8 cellular contexts compared by ENCODE assay signal in the genomic region with DNA sequence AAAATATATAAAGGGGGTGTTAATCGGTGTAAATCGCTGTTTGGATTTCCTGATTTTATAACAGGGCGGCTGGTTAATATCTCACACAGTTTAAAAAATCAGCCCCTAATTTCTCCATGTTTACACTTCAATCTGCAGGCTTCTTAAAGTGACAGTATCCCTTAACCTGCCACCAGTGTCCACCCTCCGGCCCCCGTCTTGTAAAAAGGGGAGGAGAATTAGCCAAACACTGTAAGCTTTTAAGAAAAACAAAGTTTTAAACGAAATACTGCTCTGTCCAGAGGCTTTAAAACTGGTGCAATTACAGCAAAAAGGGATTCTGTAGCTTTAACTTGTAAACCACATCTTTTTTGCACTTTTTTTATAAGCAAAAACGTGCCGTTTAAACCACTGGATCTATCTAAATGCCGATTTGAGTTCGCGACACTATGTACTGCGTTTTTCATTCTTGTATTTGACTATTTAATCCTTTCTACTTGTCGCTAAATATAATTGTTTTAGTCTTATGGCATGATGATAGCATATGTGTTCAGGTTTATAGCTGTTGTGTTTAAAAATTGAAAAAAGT. TPM values are rescaled to one million over a fixed set of nuclear protein-coding genes. Genes with fewer than 3 reads are reported as not detected.
DNase-seq lines count a peak whose midpoint lies in the region; ATAC-seq and TF ChIP-seq lines count a peak whose summit lies in the region.

No MANE protein-coding gene starts in this region.

- peaks cover 33% of the 10 kb centered on the region for H3K4me1 Mint-ChIP-seq in mesothelial cell of epicardium

- peak overlapping the region; percentile 89 for H3K27ac ChIP-seq in HUES64 (ENCODE audit: low read depth, low read length)

- WGBS in HUES64, result 6% methylated on average over 10 of the region's 13 CpGs

- peaks cover 30% of the 10 kb centered on the region for H3K4me1 ChIP-seq in HUES64 (ENCODE audit: insufficient read depth, low read length)

- H3K9me3 ChIP-seq in HUES64 (ENCODE audit: insufficient read depth, low read depth, low read length), result no peaks in the 10 kb centered on the region

- DNase-seq in AG08395 (ENCODE audit: low spot score) (peak; percentile 44), cerebellar cortex (ENCODE audit: low spot score) (peak; percentile 49), mesothelial cell of epicardium (ENCODE audit: low spot score in 2 of 2, unreplicated experiment in 2 of 2) (no peak), NOMO-1 treated with DMSO at 0.1 percent for 48 hours (lab: John Stamatoyannopoulos, UW; ENCODE audit: unreplicated experiment) (no peak)

- no peak for ATAC-seq in HG03442 (IDR thresholded peaks at IDR 0.05; ENCODE audit: unreplicated experiment)
- ATAC-seq in GM21515 (IDR thresholded peaks at IDR 0.05; ENCODE audit: unreplicated experiment), result no peak
- ATAC-seq in HG02678 (IDR thresholded peaks at IDR 0.05; ENCODE audit: unreplicated experiment), result no peak

- H3K27me3 ChIP-seq in HUES64 (ENCODE audit: insufficient read depth, low read length), result no peaks in the 10 kb centered on the region

- peaks cover 39% of the 10 kb centered on the region for H3K36me3 Mint-ChIP-seq in mesothelial cell of epicardium

- no peak for TF ChIP-seq CTCF in mesothelial cell of epicardium (IDR thresholded peaks at IDR 0.05; ENCODE audit: unreplicated experiment)

- no peaks in the 10 kb centered on the region for H3K9me3 Mint-ChIP-seq in mesothelial cell of epicardium

- H3K4me3 Mint-ChIP-seq in mesothelial cell of epicardium, result peak overlapping the region; percentile 98

- peak overlapping the region; percentile 88 for H3K4me3 ChIP-seq in HUES64 (ENCODE audit: low read length)

- H3K27ac Mint-ChIP-seq in mesothelial cell of epicardium, result peak overlapping the region; percentile 86

- no peaks in the 10 kb centered on the region for H3K27me3 Mint-ChIP-seq in mesothelial cell of epicardium (ENCODE audit: low read depth)

- peak overlapping the region; percentile 93 for H3K9ac ChIP-seq in HUES64 (ENCODE audit: low read depth, low read length)

- H3K36me3 ChIP-seq in HUES64 (ENCODE audit: insufficient read depth, low read length), result peaks cover 41% of the 10 kb centered on the region

RNA-seq across cellular contexts. Expression of a gene that starts 4.2 kb away (rescaled TPM):
- polyA plus RNA-seq in HUES64 (2013, experiment 1 of 2), result 60.3 TPM
- 73.4 TPM for polyA plus RNA-seq in HUES64 (2013, experiment 2 of 2)
- 221 to 224 TPM (median 223 TPM) in 3 replicates for total RNA-seq in mesothelial cell of epicardium

Comparison
In these comparisons a context has a peak if more than half of its experiments do, and no peak if none do; other contexts are left out.
1. DNase-seq: peak in AG08395 (single experiment) and cerebellar cortex (single experiment); none in mesothelial cell of epicardium (0 of 2) and NOMO-1 treated with DMSO at 0.1 percent for 48 hours (single experiment).